In the genomic region with DNA sequence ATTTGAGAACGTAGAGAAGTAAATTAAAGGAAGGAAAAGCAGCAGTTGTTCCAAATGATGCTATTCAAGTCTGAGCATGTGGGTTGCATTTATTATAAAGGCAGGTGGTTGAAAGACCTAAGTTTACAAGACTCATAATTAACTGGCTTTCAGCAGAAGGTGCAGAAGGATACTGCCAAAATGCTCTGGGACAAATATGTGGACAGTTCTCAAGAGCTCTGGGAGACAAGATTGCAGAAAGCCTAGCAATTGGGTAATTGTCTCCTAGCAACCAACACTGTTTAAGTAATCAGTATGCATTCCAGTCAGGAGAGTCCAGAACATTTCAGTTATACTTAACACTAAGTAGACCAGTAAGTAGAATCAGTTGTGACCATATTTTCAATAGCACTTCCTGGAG, we compare ENCODE assay signal across 8 cellular contexts.
DNase-seq lines count a peak whose midpoint lies in the region; ATAC-seq, FAIRE-seq and TF ChIP-seq lines count a peak whose summit lies in the region.

No MANE protein-coding gene starts in this region.

- H3K4me3 ChIP-seq in LNCaP clone FGC (ENCODE audit: low read depth, low read length) (no peak overlapping the region), brain microvascular endothelial cell (ENCODE audit: low read depth, low read length) (no peak overlapping the region)

- BruUV-seq in Calu3 (replicated peaks; lab: Mats Ljungman, UMichigan), result no TSS peak

- H3K9me3 Mint-ChIP-seq in activated CD4-positive, alpha-beta T cell treated with anti-CD3 and anti-CD28 coated beads, Interleukin-2, amount 10 ng/mL, durations not matched to agents 7 days and 5 days, result no peaks in the 10 kb centered on the region
- H3K9me3 Mint-ChIP-seq in Calu3 (ENCODE audit: low read depth, unreplicated experiment), result no peaks in the 10 kb centered on the region

- H3K4me1 Mint-ChIP-seq in activated CD4-positive, alpha-beta T cell treated with anti-CD3 and anti-CD28 coated beads, Interleukin-2, amount 10 ng/mL, durations not matched to agents 7 days and 5 days, result no peaks in the 10 kb centered on the region
- peaks cover 8% of the 10 kb centered on the region for H3K4me1 Mint-ChIP-seq in Calu3 (ENCODE audit: low read depth, unreplicated experiment)

- CTCF ChIA-PET in activated CD4-positive, alpha-beta T cell treated with anti-CD3 and anti-CD28 coated beads, Interleukin-2, amount 10 ng/mL, durations not matched to agents 7 days and 5 days (lab: Charles Lee), result no interaction called here
- CTCF ChIA-PET in Calu3 (lab: Charles Lee), result no interaction called here

- H3K4me3 Mint-ChIP-seq in activated CD4-positive, alpha-beta T cell treated with anti-CD3 and anti-CD28 coated beads, Interleukin-2, amount 10 ng/mL, durations not matched to agents 7 days and 5 days, result no peak overlapping the region
- H3K4me3 Mint-ChIP-seq in Calu3 (ENCODE audit: low read depth, unreplicated experiment), result no peak overlapping the region

- POLR2A ChIA-PET in activated CD4-positive, alpha-beta T cell treated with anti-CD3 and anti-CD28 coated beads, Interleukin-2, amount 10 ng/mL, durations not matched to agents 7 days and 5 days (lab: Charles Lee), result no interaction called here

- TF ChIP-seq CTCF in LNCaP clone FGC (IDR thresholded peaks at IDR 0.05; ENCODE audit: control insufficient read depth, extremely low read depth, insufficient read depth) (no peak), brain microvascular endothelial cell (IDR thresholded peaks at IDR 0.05; ENCODE audit: low read depth, low read length, missing control alignments) (no peak), Calu3 (IDR thresholded peaks at IDR 0.05; ENCODE audit: unreplicated experiment) (no peak)

- no peaks in the 10 kb centered on the region for H3K36me3 ChIP-seq in brain microvascular endothelial cell (replicated peaks)

- no peak for FAIRE-seq in GM12891 (lab: Jason Lieb, UNC)

- DNase-seq in LNCaP clone FGC (ENCODE audit: low read depth) (peak; percentile 56), brain microvascular endothelial cell (peak; percentile 87), kidney glomerular epithelial cell (lab: John Stamatoyannopoulos, UW) (peak; percentile 66), superior temporal gyrus (ENCODE audit: extremely low spot score) (peak; percentile 78), GM12891 (ENCODE audit: insufficient read length, low spot score) (no peak), Calu3 (no peak)
- no peak for DNase-seq in activated CD4-positive, alpha-beta T cell treated with anti-CD3 and anti-CD28 coated beads, Interleukin-2, amount 10 ng/mL, durations not matched to agents 7 days and 5 days

- TF ChIP-seq POLR2A in GM12891 (IDR thresholded peaks at IDR 0.05; ENCODE audit: low read depth, low read length), result no peak

- peak overlapping the region; percentile 81 for H3K27ac ChIP-seq in brain microvascular endothelial cell

- H3K27me3 ChIP-seq in brain microvascular endothelial cell (replicated peaks), result no peaks in the 10 kb centered on the region

- H3K27ac Mint-ChIP-seq in activated CD4-positive, alpha-beta T cell treated with anti-CD3 and anti-CD28 coated beads, Interleukin-2, amount 10 ng/mL, durations not matched to agents 7 days and 5 days, result no peak overlapping the region
- H3K27ac Mint-ChIP-seq in Calu3 (ENCODE audit: unreplicated experiment), result no peak overlapping the region

- H3K27me3 Mint-ChIP-seq in activated CD4-positive, alpha-beta T cell treated with anti-CD3 and anti-CD28 coated beads, Interleukin-2, amount 10 ng/mL, durations not matched to agents 7 days and 5 days, result no peaks in the 10 kb centered on the region
- H3K27me3 Mint-ChIP-seq in Calu3 (ENCODE audit: unreplicated experiment), result no peaks in the 10 kb centered on the region

- intact Hi-C loops in Calu3 (cut with micrococcal nuclease; ENCODE audit: unreplicated experiment), result loop anchor here (5.0 kb wide), 1 partner anchor 206 kb away; no protein-coding TSS in a partner anchor

- in situ Hi-C loops in brain microvascular endothelial cell (cut with HindIII; ENCODE audit: low pct_ligation_motif_present, low sequenced_read_pairs), result no loop called here

- peaks cover 15% of the 10 kb centered on the region for H3K36me3 Mint-ChIP-seq in activated CD4-positive, alpha-beta T cell treated with anti-CD3 and anti-CD28 coated beads, Interleukin-2, amount 10 ng/mL, durations not matched to agents 7 days and 5 days (ENCODE audit: low read depth)
- peaks cover 8% of the 10 kb centered on the region for H3K36me3 Mint-ChIP-seq in Calu3 (ENCODE audit: insufficient read depth, unreplicated experiment)

- ATAC-seq in HG03139 (IDR thresholded peaks at IDR 0.05; ENCODE audit: unreplicated experiment), result no peak

TF ChIP-seq in GM12891, 5 proteins besides CTCF, POLR2A, EP300 and RAD21:
- TF ChIP-seq SPI1 (IDR thresholded peaks at IDR 0.05; ENCODE audit: low read depth, low read length) (no peak), PAX5 (IDR thresholded peaks at IDR 0.05; ENCODE audit: insufficient read depth, low read length, severe bottlenecking) (no peak)
TF ChIP-seq in GM12891: peak in this region for 0.

Comparison
In these comparisons a context has a peak if more than half of its experiments do, and no peak if none do; other contexts are left out.
1. DNase-seq: peak in LNCaP clone FGC (single experiment), brain microvascular endothelial cell (single experiment), kidney glomerular epithelial cell (single experiment) and superior temporal gyrus (single experiment); none in GM12891 (single experiment), activated CD4-positive, alpha-beta T cell treated with anti-CD3 and anti-CD28 coated beads, Interleukin-2, amount 10 ng/mL, durations not matched to agents 7 days and 5 days (single experiment) and Calu3 (single experiment).